ENCODE assay signal across 22 cellular contexts in the genomic region with DNA sequence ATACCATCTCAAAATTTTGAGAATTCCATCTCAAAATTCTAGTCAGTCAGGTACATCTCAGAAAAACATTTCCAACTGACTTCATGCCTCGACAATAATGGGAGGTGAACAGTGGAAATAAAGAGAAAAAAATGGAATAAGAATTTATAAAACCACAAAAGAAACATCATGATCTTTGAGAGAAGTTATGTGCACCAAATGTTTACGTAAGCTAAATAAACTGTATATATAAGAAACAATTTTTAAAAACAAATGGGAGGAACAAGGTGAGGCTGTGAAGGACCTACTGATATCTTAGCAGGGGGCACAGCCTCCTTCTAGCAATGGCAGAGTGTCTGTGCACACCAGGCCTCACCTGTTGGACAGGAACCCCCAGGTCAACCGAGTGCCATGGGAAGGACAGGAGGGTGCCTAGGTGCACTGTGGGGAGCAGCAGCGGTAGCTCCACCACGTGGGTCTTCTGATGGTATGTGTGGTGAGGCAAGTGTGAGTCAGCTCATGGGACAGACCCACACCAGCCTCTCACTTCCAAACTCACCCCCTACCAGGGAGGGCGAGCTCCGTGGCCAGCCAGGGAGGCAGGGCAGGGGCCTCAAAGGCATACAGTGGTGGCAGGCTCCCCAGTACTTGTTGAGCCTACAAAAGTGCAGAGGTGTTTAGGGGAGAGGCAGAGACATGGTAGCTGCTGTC. TPM values are rescaled to one million over a fixed set of nuclear protein-coding genes. Genes with fewer than 3 reads are reported as not detected.
A peak's percentile ranks its signal among the peaks of the same experiment; 100 is the strongest.
DNase-seq lines count a peak whose midpoint lies in the region; ATAC-seq, FAIRE-seq and TF ChIP-seq lines count a peak whose summit lies in the region.
"Had no signal": no experiment of that assay in that cellular context is flagged by ENCODE, and none has a peak within 500 bp of the region (broad histone marks: within the 10 kb centered on the region; RNA-seq: fewer than 3 reads in every experiment).

No MANE protein-coding gene starts in this region.

- no peak overlapping the region for H3K4ac ChIP-seq in H9 (ENCODE audit: low read depth, low read length)

- no peaks in the 10 kb centered on the region for H3K79me2 ChIP-seq in H9 (ENCODE audit: insufficient read depth, low read length)

- H3K56ac ChIP-seq in H9 (ENCODE audit: insufficient read length, low read depth, low read length): no peak overlapping the region

- no peak for TF ChIP-seq CTCF in H9 (conservative IDR thresholded peaks at IDR 0.05)

- no peak overlapping the region for H3K23ac ChIP-seq in H9 (ENCODE audit: insufficient read length, low read depth, low read length)

- no peaks in the 10 kb centered on the region; a peak in 1 of 5 replicates for H3K9me3 Mint-ChIP-seq in H9
- H3K9me3 Mint-ChIP-seq: mesothelial cell of epicardium, T-cell had no signal

- TF ChIP-seq POLR2A in GM12891 (IDR thresholded peaks at IDR 0.05; ENCODE audit: low read depth, low read length): no peak

- H3K4me3 Mint-ChIP-seq in T-helper 17 cell (no peak overlapping the region), H9 (no peak overlapping the region)
- H3K4me3 Mint-ChIP-seq: mesothelial cell of epicardium, T-cell had no signal

- H2BK20ac ChIP-seq in H9 (ENCODE audit: low read depth, low read length, poor library complexity, severe bottlenecking): no peak overlapping the region

- no peak overlapping the region for H2AK5ac ChIP-seq in H9 (ENCODE audit: insufficient read length, low read length)

- H2BK120ac ChIP-seq in H9 (ENCODE audit: low read depth, low read length, poor library complexity, severe bottlenecking): no peak overlapping the region

- no peaks in the 10 kb centered on the region for H3K9me3 ChIP-seq in T-helper 17 cell (ENCODE audit: control insufficient read depth, low read length, poor library complexity, severe bottlenecking)
- H3K9me3 ChIP-seq in H9 (ENCODE audit: control insufficient read depth, low read depth, low read length): no peaks in the 10 kb centered on the region
- H3K9me3 ChIP-seq: neutrophil, tibial artery had no signal

- no peak overlapping the region for H3T11ph ChIP-seq in H9 (ENCODE audit: low read length)

- H3K23me2 ChIP-seq in H9 (ENCODE audit: insufficient read length, low read depth, low read length, poor library complexity, severe bottlenecking): no peaks in the 10 kb centered on the region

- no peak overlapping the region for H3K4me2 ChIP-seq in H9 (ENCODE audit: insufficient read depth, insufficient read length, low read length)

- peaks cover 2% of the 10 kb centered on the region for H3K79me1 ChIP-seq in H9 (ENCODE audit: insufficient read depth, low read depth, low read length, poor library complexity, severe bottlenecking)

- H2BK15ac ChIP-seq in H9 (ENCODE audit: low read depth, low read length): no peak overlapping the region

- no peak overlapping the region for H2AFZ ChIP-seq in H9 (ENCODE audit: low read length)

- peaks cover 2% of the 10 kb centered on the region for H4K20me1 ChIP-seq in H9 (ENCODE audit: control insufficient read depth, insufficient read depth, insufficient read length)

- DNase-seq in AG08396 (ENCODE audit: low spot score) (peak; percentile 71), GM12891 (ENCODE audit: insufficient read length, low spot score) (no peak), T-helper 17 cell (no peak), glomerular visceral epithelial cell (ENCODE audit: extremely low spot score) (peak; percentile 64), H9 (no peak), globus pallidus (ENCODE audit: low spot score) (no peak), superior temporal gyrus (ENCODE audit: extremely low spot score) (no peak)
- DNase-seq: activated CD8-positive, alpha-beta memory T cell treated with anti-CD3 and anti-CD28 coated beads, Interleukin-2, amount 50 U/mL, for 4 hours; DND-41; NCI-H1092; right cardiac atrium; RPMI8226; stimulated activated CD4-positive, alpha-beta T cell treated with anti-CD3 and anti-CD28 coated beads, Interleukin-2, amount 100 ng/mL, for 48 hours; stimulated activated CD8-positive, alpha-beta memory T cell treated with anti-CD3 and anti-CD28 coated beads, Interleukin-4, amount 100 ng/mL, for 48 hours; T-cell; tibial artery had no signal

- H3K27me3 ChIP-seq in H9 (ENCODE audit: insufficient read depth, low read length): no peaks in the 10 kb centered on the region
- H3K27me3 ChIP-seq: neutrophil, tibial artery had no signal

- no peak overlapping the region for H2BK12ac ChIP-seq in H9 (ENCODE audit: insufficient read length, low read depth, low read length)

- H3K36me3 Mint-ChIP-seq in T-helper 17 cell (ENCODE audit: low read depth) (peaks cover 8% of the 10 kb centered on the region), H9 (ENCODE audit: insufficient read depth in 1 of 3, low read depth in 3 of 3) (peaks cover 50 to 67% (median 62%) of the 10 kb centered on the region in 3 experiments)

- peak overlapping the region; percentile 57 for H3K27ac Mint-ChIP-seq in T-helper 17 cell
- H3K27ac Mint-ChIP-seq in H9: no peak overlapping the region
- H3K27ac Mint-ChIP-seq: mesothelial cell of epicardium, T-cell had no signal

- H4K8ac ChIP-seq in H9 (replicated peaks; ENCODE audit: insufficient read length, low read depth, low read length): no peak overlapping the region

- H3K27ac ChIP-seq in H9 (ENCODE audit: insufficient read length, low read depth, low read length): no peak overlapping the region
- H3K27ac ChIP-seq: C4-2B, neutrophil, tibial artery had no signal

- H2BK5ac ChIP-seq in H9 (ENCODE audit: insufficient read length, low read length): no peak overlapping the region

- H3K4me1 Mint-ChIP-seq in T-helper 17 cell: peaks cover 30% of the 10 kb centered on the region
- peaks cover 33 to 34% of the 10 kb centered on the region in 2 experiments for H3K4me1 Mint-ChIP-seq in H9

- no peak for FAIRE-seq in GM12891 (lab: Jason Lieb, UNC)
- FAIRE-seq: colon, H1 had no signal

- H3K9ac ChIP-seq in H9 (ENCODE audit: extremely low read depth, insufficient read length, low read length): no peak overlapping the region

- ATAC-seq in T-helper 17 cell (no peak), HG03571 (IDR thresholded peaks at IDR 0.05; ENCODE audit: unreplicated experiment) (no peak)
- ATAC-seq: right cardiac atrium, T-cell had no signal

- no peak overlapping the region for H3K18ac ChIP-seq in H9 (ENCODE audit: insufficient read length, low read depth, low read length)

- no CpG with 5 or more reads among the region's 7 CpGs for WGBS in H9 (ENCODE audit: extremely low coverage, insufficient read length, low lambda C conversion rate)

- no peak overlapping the region for H3K14ac ChIP-seq in H9 (ENCODE audit: insufficient read depth, low read length)

- H3K27me3 Mint-ChIP-seq in T-helper 17 cell (no peaks in the 10 kb centered on the region), H9 (ENCODE audit: low read depth) (no peaks in the 10 kb centered on the region)
- H3K27me3 Mint-ChIP-seq: T-cell had no signal

- H4K5ac ChIP-seq in H9 (ENCODE audit: insufficient read length, low read depth, low read length): no peak overlapping the region

- no peak overlapping the region for H4K91ac ChIP-seq in H9 (ENCODE audit: insufficient read length, low read depth, low read length)

- H3K4me1 ChIP-seq in H9 (ENCODE audit: insufficient read depth, low read length): no peaks in the 10 kb centered on the region; the same call in 1 of the 2 replicates

TF ChIP-seq in GM12891, 5 proteins besides CTCF, POLR2A, EP300 and RAD21:
- TF ChIP-seq SPI1 (IDR thresholded peaks at IDR 0.05; ENCODE audit: low read depth, low read length): no peak
- peak; percentile 61 for TF ChIP-seq POLR2AphosphoS5 (IDR thresholded peaks at IDR 0.05; ENCODE audit: low read depth, low read length)

RNA-seq across cellular contexts. Expression of a gene that starts 23.2 kb away (rescaled TPM):
- polyA plus RNA-seq in GM12891 (2012; ENCODE audit: low read depth, missing spikeins): 29.5 TPM
- total RNA-seq in T-helper 17 cell (10 to 100 TPM; 58.3 to 65.7 TPM), H9 (2021) (85.9 TPM in 2 replicates)

RNA-seq across cellular contexts. Expression of a gene that starts 34.9 kb away (rescaled TPM):
- polyA plus RNA-seq in GM12891 (2012; ENCODE audit: low read depth, missing spikeins): 23.0 TPM
- 10 to 100 TPM; 33.4 to 39.9 TPM for total RNA-seq in T-helper 17 cell
- 60.9 and 62.9 TPM in 2 replicates for total RNA-seq in H9 (2021)

RNA-seq across cellular contexts. Expression of a gene that starts 41.4 kb away (rescaled TPM):
- 9.5 TPM for polyA plus RNA-seq in GM12891 (2012; ENCODE audit: low read depth, missing spikeins)
- total RNA-seq in T-helper 17 cell (1 to 10 TPM; 4.4 to 5.0 TPM), H9 (2021) (15.9 and 16.4 TPM in 2 replicates)

RNA-seq across cellular contexts. Expression of a gene that starts 49.4 kb away (rescaled TPM):
- polyA plus RNA-seq in GM12891 (2012; ENCODE audit: low read depth, missing spikeins): 33.7 TPM
- total RNA-seq in T-helper 17 cell (1 to 10 TPM in 1 of 2 donors, under 1 TPM in 1; 0.89 to 2.4 TPM), H9 (2021) (19.9 and 20.9 TPM in 2 replicates)

Comparison
In these comparisons a context has a peak if more than half of its experiments do, and no peak if none do; other contexts are left out.
1. DNase-seq: peak in AG08396 (single experiment) and glomerular visceral epithelial cell (single experiment); none in GM12891 (single experiment), T-helper 17 cell (0 of 3), H9 (single experiment), globus pallidus (single experiment) and superior temporal gyrus (single experiment).